ENCODE assay signal across 10 cellular contexts in genomic region chr5:143397302-143398052, GRCh38. TPM values are rescaled to one million over a fixed set of nuclear protein-coding genes. Genes with fewer than 3 reads are reported as not detected.
DNase-seq lines count a peak whose midpoint lies in the region; ATAC-seq and TF ChIP-seq lines count a peak whose summit lies in the region.
"Had no signal": no experiment of that assay in that cellular context is flagged by ENCODE, and none has a peak within 500 bp of the region (broad histone marks: within the 10 kb centered on the region; RNA-seq: fewer than 3 reads in every experiment).

No MANE protein-coding gene starts in this region.

- no peak overlapping the region for H3K56ac ChIP-seq in mesendoderm (ENCODE audit: low read length)

- H3K27me3 ChIP-seq in stomach smooth muscle (ENCODE audit: control insufficient read depth in 1 of 2, insufficient read depth in 2 of 2, low read length in 2 of 2) (no peaks in the 10 kb centered on the region), mesendoderm (ENCODE audit: insufficient read depth, low read length, poor library complexity) (no peaks in the 10 kb centered on the region)
- H3K27me3 ChIP-seq: adrenal gland had no signal

- no peak overlapping the region for H2BK15ac ChIP-seq in mesendoderm (replicated peaks; ENCODE audit: low read depth)

- intact Hi-C loops in activated CD4-positive, alpha-beta T cell treated with anti-CD3 and anti-CD28 coated beads, Interleukin-2, amount 10 ng/mL, durations not matched to agents 24 days and 14 days (cut with micrococcal nuclease) = no loop called here

- no CpG with 5 or more reads among the region's 2 CpGs for WGBS in mesendoderm (ENCODE audit: extremely low coverage, insufficient coverage, low lambda C conversion rate)

- no peaks in the 10 kb centered on the region for H3K9me3 ChIP-seq in stomach smooth muscle (ENCODE audit: control insufficient read depth in 2 of 2, low read length in 2 of 2)

- no peak overlapping the region for H3K4ac ChIP-seq in mesendoderm (ENCODE audit: low read depth, low read length)

- peaks cover 7% of the 10 kb centered on the region for H3K79me2 ChIP-seq in mesendoderm (ENCODE audit: control insufficient read depth, insufficient read depth, low read length)

- ATAC-seq in GM19351 (IDR thresholded peaks at IDR 0.05; ENCODE audit: unreplicated experiment) = no peak

- no peak overlapping the region for H4K8ac ChIP-seq in mesendoderm (ENCODE audit: low read depth, low read length)

- no peak overlapping the region for H2BK5ac ChIP-seq in mesendoderm (ENCODE audit: low read length)

- H3K9ac ChIP-seq in stomach smooth muscle (ENCODE audit: low read length in 2 of 2) = no peak overlapping the region
- H3K9ac ChIP-seq in mesendoderm (ENCODE audit: low read length) = no peak overlapping the region

- no peak overlapping the region for H4K5ac ChIP-seq in mesendoderm (ENCODE audit: low read length)

- H3K4me1 ChIP-seq in stomach smooth muscle (ENCODE audit: control insufficient read depth, insufficient read depth, low read length) = peaks cover 11% of the 10 kb centered on the region
- H3K4me1 ChIP-seq in mesendoderm (ENCODE audit: control insufficient read depth, low read depth, low read length) = peaks cover 10% of the 10 kb centered on the region

- H3K4me3 ChIP-seq in WI38 (ENCODE audit: low read depth, low read length) (peak overlapping the region; percentile 97), fibroblast of the aortic adventitia (ENCODE audit: low read depth, low read length) (peak overlapping the region; percentile 69), stomach smooth muscle (ENCODE audit: low read length in 2 of 2) (peak overlapping the region; percentile 32 to 87), mesendoderm (ENCODE audit: low read length) (no peak overlapping the region)

- H3K4me3 Mint-ChIP-seq in activated CD4-positive, alpha-beta T cell treated with anti-CD3 and anti-CD28 coated beads, Interleukin-2, amount 10 ng/mL, durations not matched to agents 24 days and 14 days = peak overlapping the region; percentile 93

- TF ChIP-seq CTCF in WI38 (IDR thresholded peaks at IDR 0.05; ENCODE audit: low read depth, low read length) (no peak), fibroblast of the aortic adventitia (IDR thresholded peaks at IDR 0.05; ENCODE audit: insufficient read depth, low read length) (no peak)

- H3K18ac ChIP-seq in mesendoderm (ENCODE audit: low read length) = no peak overlapping the region

- peaks cover 44% of the 10 kb centered on the region for H3K36me3 Mint-ChIP-seq in activated CD4-positive, alpha-beta T cell treated with anti-CD3 and anti-CD28 coated beads, Interleukin-2, amount 10 ng/mL, durations not matched to agents 24 days and 14 days (ENCODE audit: low read depth)

- H3K27me3 Mint-ChIP-seq in activated CD4-positive, alpha-beta T cell treated with anti-CD3 and anti-CD28 coated beads, Interleukin-2, amount 10 ng/mL, durations not matched to agents 24 days and 14 days = no peaks in the 10 kb centered on the region

- H3K4me1 Mint-ChIP-seq in activated CD4-positive, alpha-beta T cell treated with anti-CD3 and anti-CD28 coated beads, Interleukin-2, amount 10 ng/mL, durations not matched to agents 24 days and 14 days = peaks cover 67% of the 10 kb centered on the region

- H3K27ac Mint-ChIP-seq in activated CD4-positive, alpha-beta T cell treated with anti-CD3 and anti-CD28 coated beads, Interleukin-2, amount 10 ng/mL, durations not matched to agents 24 days and 14 days = no peak overlapping the region

- no peak overlapping the region for H2AK5ac ChIP-seq in mesendoderm (ENCODE audit: low read length)

- no peak overlapping the region for H2BK120ac ChIP-seq in mesendoderm (ENCODE audit: low read depth, low read length)

- peaks cover 4 to 13% of the 10 kb centered on the region in 2 donors for H3K36me3 ChIP-seq in stomach smooth muscle (ENCODE audit: control insufficient read depth in 2 of 2, insufficient read depth in 2 of 2, low read length in 2 of 2)
- H3K36me3 ChIP-seq in mesendoderm (ENCODE audit: control insufficient read depth, insufficient read depth, low read length) = no peaks in the 10 kb centered on the region

- H3K27ac ChIP-seq in stomach smooth muscle (ENCODE audit: low read length) (no peak overlapping the region), mesendoderm (ENCODE audit: low read depth, low read length) (no peak overlapping the region)
- H3K27ac ChIP-seq: adrenal gland had no signal

- no peak for DNase-seq in activated CD4-positive, alpha-beta T cell treated with anti-CD3 and anti-CD28 coated beads, Interleukin-2, amount 10 ng/mL, durations not matched to agents 24 days and 14 days
- no peak for DNase-seq in activated CD4-positive, alpha-beta T cell treated with anti-CD3 and anti-CD28 coated beads for 4 hours
- DNase-seq in fibroblast of the aortic adventitia (ENCODE audit: low read depth) (peak; percentile 27), DMS114 treated with DMSO at 0.1 percent for 48 hours (lab: John Stamatoyannopoulos, UW; ENCODE audit: unreplicated experiment) (no peak), mesendoderm (no peak)
- DNase-seq: adrenal gland, AML-193 had no signal

- no peak overlapping the region for H3K23ac ChIP-seq in mesendoderm (ENCODE audit: low read length)

- H3K9me3 Mint-ChIP-seq in activated CD4-positive, alpha-beta T cell treated with anti-CD3 and anti-CD28 coated beads, Interleukin-2, amount 10 ng/mL, durations not matched to agents 24 days and 14 days = no peaks in the 10 kb centered on the region

- H3K79me1 ChIP-seq in mesendoderm (ENCODE audit: low read length) = peaks cover 4% of the 10 kb centered on the region

- no peak overlapping the region for H3K4me2 ChIP-seq in mesendoderm (ENCODE audit: low read length)

RNA-seq across cellular contexts. Expression of gene NR3C1, which starts 6.0 kb away (rescaled TPM):
- total RNA-seq in activated CD4-positive, alpha-beta T cell treated with anti-CD3 and anti-CD28 coated beads, Interleukin-2, amount 10 ng/mL, durations not matched to agents 24 days and 14 days = 62.2 and 64.7 TPM in 2 replicates
- 132 and 147 TPM in 2 replicates for total RNA-seq in fibroblast of the aortic adventitia (ENCODE audit: low replicate concordance)
- 12.1 TPM for polyA plus RNA-seq in mesendoderm (2013, experiment 1 of 2)
- 11.5 TPM for polyA plus RNA-seq in mesendoderm (2013, experiment 2 of 2)
